In genomic region chr10:11547111-11547625, GRCh38 we compare ENCODE assay signal across 12 cellular contexts.
DNase-seq lines count a peak whose midpoint lies in the region; ATAC-seq and TF ChIP-seq lines count a peak whose summit lies in the region.
"Had no signal": no experiment of that assay in that cellular context is flagged by ENCODE, and none has a peak within 500 bp of the region (broad histone marks: within the 10 kb centered on the region; RNA-seq: fewer than 3 reads in every experiment).

No MANE protein-coding gene starts in this region.

- H3K9me3 ChIP-seq in breast epithelium (no peaks in the 10 kb centered on the region), RWPE2 (ENCODE audit: severe bottlenecking) (no peaks in the 10 kb centered on the region), esophagus squamous epithelium (no peaks in the 10 kb centered on the region), Caco-2 (no peaks in the 10 kb centered on the region)
- H3K9me3 ChIP-seq: tibial artery had no signal

- TF ChIP-seq POLR2A in breast epithelium (IDR thresholded peaks at IDR 0.05) (no peak), esophagus squamous epithelium (IDR thresholded peaks at IDR 0.05) (no peak)

- H3K36me3 Mint-ChIP-seq in MCF 10A (ENCODE audit: insufficient read depth, unreplicated experiment), result no peaks in the 10 kb centered on the region
- peaks cover 7% of the 10 kb centered on the region for H3K36me3 Mint-ChIP-seq in type B pancreatic cell
- no peaks in the 10 kb centered on the region for H3K36me3 Mint-ChIP-seq in activated CD8-positive, alpha-beta T cell treated with anti-CD3 and anti-CD28 coated beads, Interleukin-2, amount 10 ng/mL, durations not matched to agents 7 days and 5 days (ENCODE audit: low read depth)
- no peaks in the 10 kb centered on the region for H3K36me3 Mint-ChIP-seq in Caco-2 (ENCODE audit: insufficient read depth, unreplicated experiment)

- TF ChIP-seq CTCF in MCF 10A (IDR thresholded peaks at IDR 0.05; ENCODE audit: unreplicated experiment), result no peak
- TF ChIP-seq CTCF in breast epithelium (IDR thresholded peaks at IDR 0.05), result no peak
- TF ChIP-seq CTCF in RWPE2 (IDR thresholded peaks at IDR 0.05; ENCODE audit: poor library complexity, severe bottlenecking), result no peak
- no peak for TF ChIP-seq CTCF in foreskin keratinocyte (conservative IDR thresholded peaks at IDR 0.05)
- TF ChIP-seq CTCF in type B pancreatic cell (conservative IDR thresholded peaks at IDR 0.05), result no peak
- TF ChIP-seq CTCF in esophagus squamous epithelium (IDR thresholded peaks at IDR 0.05), result no peak
- no peak for TF ChIP-seq CTCF in Caco-2 (IDR thresholded peaks at IDR 0.05; ENCODE audit: insufficient read depth in 1 of 2, low read depth in 1 of 2, low read length in 1 of 2, severe bottlenecking in 1 of 2, unreplicated experiment in 1 of 2)

- H3K27ac Mint-ChIP-seq in MCF 10A (ENCODE audit: low read depth, unreplicated experiment) (no peak overlapping the region), type B pancreatic cell (peak overlapping the region; percentile 83), Caco-2 (ENCODE audit: unreplicated experiment) (no peak overlapping the region)
- H3K27ac Mint-ChIP-seq in activated CD8-positive, alpha-beta T cell treated with anti-CD3 and anti-CD28 coated beads, Interleukin-2, amount 10 ng/mL, durations not matched to agents 7 days and 5 days, result no peak overlapping the region
- H3K27ac Mint-ChIP-seq: endodermal cell had no signal

- CTCF ChIA-PET in MCF 10A (lab: Yijun Ruan, JAX) (interaction anchor here (0.6 kb wide), 2 partner anchors 11 to 30 kb away, joined by 3 read pairs; no protein-coding TSS in a partner anchor), Caco-2 (lab: Charles Lee) (no interaction called here)
- CTCF ChIA-PET in activated CD8-positive, alpha-beta T cell treated with anti-CD3 and anti-CD28 coated beads, Interleukin-2, amount 10 ng/mL, durations not matched to agents 7 days and 5 days (lab: Charles Lee), result no interaction called here

- H3K27ac ChIP-seq in breast epithelium, result no peak overlapping the region
- no peak overlapping the region for H3K27ac ChIP-seq in RWPE2 (ENCODE audit: poor library complexity, severe bottlenecking)
- H3K27ac ChIP-seq in foreskin keratinocyte, result peak overlapping the region; percentile 48
- peak overlapping the region in 2 of 4 donors; percentile 22 to 37 for H3K27ac ChIP-seq in esophagus squamous epithelium
- H3K27ac ChIP-seq: tibial artery had no signal

- H3K27me3 Mint-ChIP-seq in MCF 10A (ENCODE audit: insufficient read depth, unreplicated experiment) (no peaks in the 10 kb centered on the region), type B pancreatic cell (no peaks in the 10 kb centered on the region), Caco-2 (ENCODE audit: insufficient read depth, unreplicated experiment) (no peaks in the 10 kb centered on the region)
- no peaks in the 10 kb centered on the region for H3K27me3 Mint-ChIP-seq in activated CD8-positive, alpha-beta T cell treated with anti-CD3 and anti-CD28 coated beads, Interleukin-2, amount 10 ng/mL, durations not matched to agents 7 days and 5 days (ENCODE audit: low read depth)

- intact Hi-C loops in MCF 10A (cut with micrococcal nuclease), result no loop called here
- intact Hi-C loops in breast epithelium (cut with DNase I; ENCODE audit: low total_unique reads), result no loop called here
- intact Hi-C loops in esophagus squamous epithelium (cut with DNase I), result no loop called here
- intact Hi-C loops in Caco-2 (cut with micrococcal nuclease; ENCODE audit: unreplicated experiment), result no loop called here

- POLR2A ChIA-PET in MCF 10A (lab: Yijun Ruan, JAX), result interaction anchor here (3.3 kb wide), 1 partner anchor 60 kb away, joined by 10 read pairs; no protein-coding TSS in a partner anchor
- POLR2A ChIA-PET in activated CD8-positive, alpha-beta T cell treated with anti-CD3 and anti-CD28 coated beads, Interleukin-2, amount 10 ng/mL, durations not matched to agents 7 days and 5 days (lab: Charles Lee), result no interaction called here
- POLR2A ChIA-PET in Caco-2 (lab: Charles Lee), result interaction anchor here (0.6 kb wide), 1 partner anchor 22 kb away, joined by 5 read pairs; no protein-coding TSS in a partner anchor

- H3K4me1 ChIP-seq in breast epithelium, result no peaks in the 10 kb centered on the region
- H3K4me1 ChIP-seq in RWPE2 (ENCODE audit: insufficient read depth, poor library complexity, severe bottlenecking), result peaks cover 16% of the 10 kb centered on the region
- peaks cover 14% of the 10 kb centered on the region for H3K4me1 ChIP-seq in foreskin keratinocyte
- H3K4me1 ChIP-seq in esophagus squamous epithelium, result peaks cover 0 to 27% (median 0%) of the 10 kb centered on the region in 3 donors
- H3K4me1 ChIP-seq in Caco-2, result peaks cover 5% of the 10 kb centered on the region; the same call in 1 of the 2 replicates

- DNase-seq in MCF 10A (ENCODE audit: unreplicated experiment) (peak; percentile 4), breast epithelium (ENCODE audit: low spot score in 2 of 2) (no peak), RWPE2 (ENCODE audit: low spot score) (no peak), foreskin keratinocyte (peak; percentile 8 to 45), type B pancreatic cell (ENCODE audit: extremely low spot score, unreplicated experiment) (no peak), esophagus squamous epithelium (lab: John Stamatoyannopoulos, UW) (no peak), Caco-2 (no peak)
- no peak for DNase-seq in activated CD8-positive, alpha-beta T cell treated with anti-CD3 and anti-CD28 coated beads, Interleukin-2, amount 10 ng/mL, durations not matched to agents 7 days and 5 days
- DNase-seq: activated CD4-positive, alpha-beta T cell treated with anti-CD3 and anti-CD28 coated beads, Interleukin-2, amount 50 U/mL, for 4 hours; endodermal cell; NCI-H2107; tibial artery had no signal

- ATAC-seq in RWPE2 (ENCODE audit: low read depth) (peak; percentile 35; the same call in 1 of the 3 replicates), foreskin keratinocyte (peak; percentile 57)
- no peak for ATAC-seq in activated CD8-positive, alpha-beta T cell treated with anti-CD3 and anti-CD28 coated beads, Interleukin-2, amount 10 ng/mL, durations not matched to agents 7 days and 5 days

- BruUV-seq in MCF 10A (replicated peaks; lab: Mats Ljungman, UMichigan), result no TSS peak
- no TSS peak for BruUV-seq in Caco-2 (replicated peaks; lab: Mats Ljungman, UMichigan)

- H3K4me1 Mint-ChIP-seq in MCF 10A (ENCODE audit: insufficient read depth, unreplicated experiment) (peaks cover 11% of the 10 kb centered on the region), type B pancreatic cell (ENCODE audit: unreplicated experiment) (peaks cover 16% of the 10 kb centered on the region), Caco-2 (ENCODE audit: low read depth, unreplicated experiment) (peaks cover 7% of the 10 kb centered on the region)
- peaks cover 7% of the 10 kb centered on the region for H3K4me1 Mint-ChIP-seq in activated CD8-positive, alpha-beta T cell treated with anti-CD3 and anti-CD28 coated beads, Interleukin-2, amount 10 ng/mL, durations not matched to agents 7 days and 5 days (ENCODE audit: low read depth)

- H3K9me3 Mint-ChIP-seq in MCF 10A (ENCODE audit: unreplicated experiment) (no peaks in the 10 kb centered on the region), type B pancreatic cell (no peaks in the 10 kb centered on the region), Caco-2 (ENCODE audit: unreplicated experiment) (no peaks in the 10 kb centered on the region)
- no peaks in the 10 kb centered on the region for H3K9me3 Mint-ChIP-seq in activated CD8-positive, alpha-beta T cell treated with anti-CD3 and anti-CD28 coated beads, Interleukin-2, amount 10 ng/mL, durations not matched to agents 7 days and 5 days (ENCODE audit: insufficient read depth)

- H3K27me3 ChIP-seq in breast epithelium (no peaks in the 10 kb centered on the region), RWPE2 (ENCODE audit: insufficient read depth, poor library complexity, severe bottlenecking) (no peaks in the 10 kb centered on the region), foreskin keratinocyte (no peaks in the 10 kb centered on the region), esophagus squamous epithelium (no peaks in the 10 kb centered on the region), Caco-2 (replicated peaks; ENCODE audit: control insufficient read depth, insufficient read depth, low read length) (no peaks in the 10 kb centered on the region)
- H3K27me3 ChIP-seq: tibial artery had no signal

- H3K4me3 ChIP-seq in breast epithelium (no peak overlapping the region), RWPE2 (ENCODE audit: severe bottlenecking) (no peak overlapping the region), esophagus squamous epithelium (no peak overlapping the region), Caco-2 (ENCODE audit: low read depth, low read length) (no peak overlapping the region)
- H3K4me3 ChIP-seq: tibial artery had no signal

- H3K36me3 ChIP-seq in breast epithelium (no peaks in the 10 kb centered on the region), RWPE2 (ENCODE audit: low read depth) (no peaks in the 10 kb centered on the region), esophagus squamous epithelium (no peaks in the 10 kb centered on the region), Caco-2 (ENCODE audit: control insufficient read depth, insufficient read depth, low read length) (no peaks in the 10 kb centered on the region)
- H3K36me3 ChIP-seq: tibial artery had no signal

- H3K4me3 Mint-ChIP-seq in MCF 10A (ENCODE audit: unreplicated experiment) (no peak overlapping the region), type B pancreatic cell (peak overlapping the region; percentile 1), Caco-2 (ENCODE audit: unreplicated experiment) (no peak overlapping the region)
- H3K4me3 Mint-ChIP-seq in activated CD8-positive, alpha-beta T cell treated with anti-CD3 and anti-CD28 coated beads, Interleukin-2, amount 10 ng/mL, durations not matched to agents 7 days and 5 days, result no peak overlapping the region
- H3K4me3 Mint-ChIP-seq: endodermal cell had no signal

- 86 to 87% methylated on average over 9 of the region's 9 CpGs for WGBS in esophagus squamous epithelium, 2 donors

Comparison
In these comparisons a context has a peak if more than half of its experiments do, and no peak if none do; other contexts are left out.
1. DNase-seq: peak in MCF 10A (single experiment) and foreskin keratinocyte (2 of 2); none in breast epithelium (0 of 2), RWPE2 (single experiment), type B pancreatic cell (single experiment), esophagus squamous epithelium (single experiment), activated CD8-positive, alpha-beta T cell treated with anti-CD3 and anti-CD28 coated beads, Interleukin-2, amount 10 ng/mL, durations not matched to agents 7 days and 5 days (single experiment) and Caco-2 (0 of 2).